19 cellular contexts compared by ENCODE assay signal in genomic region chr2:126970583-126970982, GRCh38.
DNase-seq lines count a peak whose midpoint lies in the region; ATAC-seq and TF ChIP-seq lines count a peak whose summit lies in the region.
"Had no signal": no experiment of that assay in that cellular context is flagged by ENCODE, and none has a peak within 500 bp of the region (broad histone marks: within the 10 kb centered on the region; RNA-seq: fewer than 3 reads in every experiment).

No MANE protein-coding gene starts in this region.

- TF ChIP-seq CTCF in transverse colon (IDR thresholded peaks at IDR 0.05): no peak

- no peak overlapping the region for H3K27ac Mint-ChIP-seq in T-helper 17 cell
- H3K27ac Mint-ChIP-seq: activated CD4-positive, alpha-beta memory T cell treated with anti-CD3 and anti-CD28 coated beads for 36 hours; activated naive CD8-positive, alpha-beta T cell treated with anti-CD3 and anti-CD28 coated beads, Interleukin-2, amount 10 ng/mL, durations not matched to agents 7 days and 5 days; activated T-cell treated with anti-CD3 and anti-CD28 coated beads, Interleukin-2, amount 50 U/mL, for 72 hours; T-cell had no signal

- H3K36me3 ChIP-seq in H7 (replicated peaks; ENCODE audit: control insufficient read depth, insufficient read depth, low read length) (no peaks in the 10 kb centered on the region), transverse colon (no peaks in the 10 kb centered on the region)
- H3K36me3 ChIP-seq: BLaER1 treated with 17β-estradiol and CSF1 and Interleukin-3, amounts not matched to agents 10 nM and 100 nM; suprapubic skin had no signal

- ATAC-seq in T-helper 17 cell (no peak), GM18498 (IDR thresholded peaks at IDR 0.05; ENCODE audit: unreplicated experiment) (no peak), GM19023 (IDR thresholded peaks at IDR 0.05; ENCODE audit: unreplicated experiment) (no peak)

- H3K27me3 ChIP-seq in H7 (ENCODE audit: control insufficient read depth, insufficient read depth, low read length) (peaks cover 15% of the 10 kb centered on the region; the same call in 1 of the 2 replicates), transverse colon (no peaks in the 10 kb centered on the region)

- DNase-seq in H7: peak; percentile 56
- DNase-seq in T-helper 17 cell: no peak
- peak; percentile 74 for DNase-seq in islet precursor cell
- DNase-seq in transverse colon: no peak
- no peak for DNase-seq in DMS114 treated with DMSO at 0.1 percent for 48 hours (lab: John Stamatoyannopoulos, UW; ENCODE audit: unreplicated experiment)
- DNase-seq: activated CD4-positive, alpha-beta memory T cell treated with anti-CD3 and anti-CD28 coated beads for 36 hours; activated naive CD8-positive, alpha-beta T cell treated with anti-CD3 and anti-CD28 coated beads, Interleukin-2, amount 10 ng/mL, durations not matched to agents 7 days and 5 days; activated T-cell treated with anti-CD3 and anti-CD28 coated beads, Interleukin-2, amount 50 U/mL, for 72 hours; DND-41; effector memory CD4-positive, alpha-beta T cell; Karpas-422; NCI-H2227 treated with DMSO at 0.1 percent for 48 hours; stimulated activated CD4-positive, alpha-beta T cell treated with anti-CD3 and anti-CD28 coated beads, Interleukin-4, amount 100 ng/mL, for 1 hour; T-cell had no signal

- peak overlapping the region; percentile 45 for H3K4me3 Mint-ChIP-seq in T-helper 17 cell
- H3K4me3 Mint-ChIP-seq: activated CD4-positive, alpha-beta memory T cell treated with anti-CD3 and anti-CD28 coated beads for 36 hours; activated naive CD8-positive, alpha-beta T cell treated with anti-CD3 and anti-CD28 coated beads, Interleukin-2, amount 10 ng/mL, durations not matched to agents 7 days and 5 days had no signal

- WGBS in transverse colon (ENCODE audit: low coverage in 1 of 2), 2 donors: 80% methylated on average over 2 of the region's 3 CpGs; no CpG with 5 or more reads in 1 of the 2 donors

- H3K36me3 Mint-ChIP-seq in T-helper 17 cell (ENCODE audit: low read depth): no peaks in the 10 kb centered on the region
- H3K36me3 Mint-ChIP-seq: activated CD4-positive, alpha-beta memory T cell treated with anti-CD3 and anti-CD28 coated beads for 36 hours; activated naive CD8-positive, alpha-beta T cell treated with anti-CD3 and anti-CD28 coated beads, Interleukin-2, amount 10 ng/mL, durations not matched to agents 7 days and 5 days; T-cell had no signal

- peaks cover 5% of the 10 kb centered on the region for H3K4me1 Mint-ChIP-seq in T-helper 17 cell
- H3K4me1 Mint-ChIP-seq: activated naive CD8-positive, alpha-beta T cell treated with anti-CD3 and anti-CD28 coated beads, Interleukin-2, amount 10 ng/mL, durations not matched to agents 7 days and 5 days had no signal

- peaks cover 3 to 13% (median 7%) of the 10 kb centered on the region in 4 donors for H3K4me1 ChIP-seq in transverse colon

- TF ChIP-seq EP300 in transverse colon (IDR thresholded peaks at IDR 0.05; ENCODE audit: low read depth): no peak

- intact Hi-C loops in transverse colon (cut with DNase I; ENCODE audit: low total_unique reads): no loop called here

- H3K4me3 ChIP-seq in H7 (ENCODE audit: insufficient read depth, low read depth, low read length) (no peak overlapping the region), transverse colon (no peak overlapping the region)

- TF ChIP-seq POLR2A in transverse colon (IDR thresholded peaks at IDR 0.05): no peak

- peak overlapping the region in 3 of 4 donors; percentile 12 to 52 (median 36) for H3K27ac ChIP-seq in transverse colon
- H3K27ac ChIP-seq: BLaER1 treated with 17β-estradiol and CSF1 and Interleukin-3, amounts not matched to agents 10 nM and 100 nM; suprapubic skin; VCaP had no signal

- in situ Hi-C loops in transverse colon (cut with MboI; ENCODE audit: low pct_ligation_motif_present in 1 of 4, low pct_unique_long_range_greater_than_20kb in 1 of 4, low sequenced_read_pairs in 3 of 4): no loop called here

- H3K9me3 ChIP-seq in T-helper 17 cell (ENCODE audit: control insufficient read depth, low read length, poor library complexity, severe bottlenecking) (no peaks in the 10 kb centered on the region), transverse colon (no peaks in the 10 kb centered on the region)
- H3K9me3 ChIP-seq: BLaER1 treated with 17β-estradiol and CSF1 and Interleukin-3, amounts not matched to agents 10 nM and 100 nM; suprapubic skin had no signal

- H3K27me3 Mint-ChIP-seq in T-helper 17 cell: peaks cover 78% of the 10 kb centered on the region

Comparison
In these comparisons a context has a peak if more than half of its experiments do, and no peak if none do; other contexts are left out.
1. DNase-seq: peak in H7 (single experiment) and islet precursor cell (single experiment); none in T-helper 17 cell (0 of 3), transverse colon (single experiment) and DMS114 treated with DMSO at 0.1 percent for 48 hours (single experiment).